In genomic region chr3:50300681-50301254, GRCh38 we compare ENCODE assay signal across 8 cellular contexts. TPM values are rescaled to one million over a fixed set of nuclear protein-coding genes. Genes with fewer than 3 reads are reported as not detected.
A peak's percentile ranks its signal among the peaks of the same experiment; 100 is the strongest.
DNase-seq lines count a peak whose midpoint lies in the region; ATAC-seq and TF ChIP-seq lines count a peak whose summit lies in the region.

No MANE protein-coding gene starts in this region.

- no peaks in the 10 kb centered on the region for H3K27me3 ChIP-seq in CD8-positive, alpha-beta memory T cell (ENCODE audit: insufficient read depth, low read length, poor library complexity, severe bottlenecking)
- no peaks in the 10 kb centered on the region for H3K27me3 ChIP-seq in RWPE2 (ENCODE audit: insufficient read depth, poor library complexity, severe bottlenecking)
- no peaks in the 10 kb centered on the region for H3K27me3 ChIP-seq in ovary

- no peak overlapping the region for H3K4me3 ChIP-seq in CD8-positive, alpha-beta memory T cell (ENCODE audit: low read length)
- H3K4me3 ChIP-seq in RWPE2 (ENCODE audit: severe bottlenecking) (peak overlapping the region; percentile 30), ovary (no peak overlapping the region)

- H3K4me1 ChIP-seq in CD8-positive, alpha-beta memory T cell (ENCODE audit: insufficient read depth, low read length), result peaks cover 25% of the 10 kb centered on the region
- H3K4me1 ChIP-seq in RWPE2 (ENCODE audit: insufficient read depth, poor library complexity, severe bottlenecking), result peaks cover 9% of the 10 kb centered on the region
- peaks cover 13% of the 10 kb centered on the region for H3K4me1 ChIP-seq in ovary (ENCODE audit: insufficient read depth)

- ATAC-seq in RWPE2 (ENCODE audit: low read depth), result no peak
- ATAC-seq in HG03354 (IDR thresholded peaks at IDR 0.05; ENCODE audit: poor library complexity, severe bottlenecking, unreplicated experiment), result no peak

- POLR2A ChIA-PET in CD8-positive, alpha-beta memory T cell (lab: Charles Lee), result no interaction called here

- H3K27me3 Mint-ChIP-seq in CD8-positive, alpha-beta memory T cell, result peaks cover 0 to 3% of the 10 kb centered on the region in 2 donors

- peak overlapping the region; percentile 55 to 98 (median 95) for H3K4me3 Mint-ChIP-seq in CD8-positive, alpha-beta memory T cell

- WGBS in ovary, 3 donors, result 89 to 94% (median 89%) methylated on average over 6 of the region's 6 CpGs

- no peak for TF ChIP-seq CTCF in RWPE2 (IDR thresholded peaks at IDR 0.05; ENCODE audit: poor library complexity, severe bottlenecking)
- TF ChIP-seq CTCF in ovary (IDR thresholded peaks at IDR 0.05), result no peak

- no peak for TF ChIP-seq POLR2A in ovary (IDR thresholded peaks at IDR 0.05)

- DNase-seq in CD8-positive, alpha-beta memory T cell, result no peak
- DNase-seq in RWPE2 (ENCODE audit: low spot score) (no peak), epithelial cell of prostate (ENCODE audit: low read depth, low spot score) (no peak), ovary (no peak), cerebellar nuclear complex (lab: John Stamatoyannopoulos, UW) (no peak), NCI-H128 (lab: John Stamatoyannopoulos, UW; ENCODE audit: unreplicated experiment) (no peak), HuH-7 (ENCODE audit: low spot score) (no peak)

- peak overlapping the region; percentile 96 for H3K27ac ChIP-seq in CD8-positive, alpha-beta memory T cell (ENCODE audit: low read depth, low read length)
- H3K27ac ChIP-seq in RWPE2 (ENCODE audit: poor library complexity, severe bottlenecking) (peak overlapping the region; percentile 95), epithelial cell of prostate (peak overlapping the region; percentile 91), ovary (peak overlapping the region; percentile 9 to 68)

- peaks cover 21 to 53% (median 22%) of the 10 kb centered on the region in 3 donors for H3K4me1 Mint-ChIP-seq in CD8-positive, alpha-beta memory T cell

- no peak for TF ChIP-seq EP300 in ovary (IDR thresholded peaks at IDR 0.05)

- peak overlapping the region in 7 of 8 donors; percentile 68 to 100 (median 99) for H3K27ac Mint-ChIP-seq in CD8-positive, alpha-beta memory T cell

- intact Hi-C loops in ovary (cut with DNase I), result no loop called here

- H3K9me3 Mint-ChIP-seq in CD8-positive, alpha-beta memory T cell, result no peaks in the 10 kb centered on the region

- CTCF ChIA-PET in CD8-positive, alpha-beta memory T cell (lab: Charles Lee), result no interaction called here

- no peaks in the 10 kb centered on the region for H3K36me3 ChIP-seq in CD8-positive, alpha-beta memory T cell (ENCODE audit: insufficient read depth, low read length)
- H3K36me3 ChIP-seq in RWPE2 (ENCODE audit: low read depth) (no peaks in the 10 kb centered on the region), ovary (no peaks in the 10 kb centered on the region)

- no peaks in the 10 kb centered on the region for H3K9me3 ChIP-seq in CD8-positive, alpha-beta memory T cell (ENCODE audit: low read length)
- H3K9me3 ChIP-seq in RWPE2 (ENCODE audit: severe bottlenecking), result no peaks in the 10 kb centered on the region
- no peaks in the 10 kb centered on the region for H3K9me3 ChIP-seq in ovary

- H3K36me3 Mint-ChIP-seq in CD8-positive, alpha-beta memory T cell, result peaks cover 0 to 14% (median 0%) of the 10 kb centered on the region in 3 donors

RNA-seq across cellular contexts. Expression of gene HYAL3, which starts 1.6 kb away (rescaled TPM):
- 1 to 10 TPM; 7.7 to 8.4 TPM for total RNA-seq in CD8-positive, alpha-beta memory T cell
- 3.6 TPM for polyA plus RNA-seq in CD8-positive, alpha-beta memory T cell
- total RNA-seq in ovary, result 1 to 10 TPM in 6 of 7 donors, under 1 TPM in 1; 0.58 to 4.3 (median 2.0) TPM
- polyA plus RNA-seq in ovary, result 1 to 10 TPM; 1.5 to 1.9 TPM

RNA-seq across cellular contexts. Expression of gene NAA80, which starts 1.6 kb away (rescaled TPM):
- 10 to 100 TPM; 17.3 to 18.3 TPM for total RNA-seq in CD8-positive, alpha-beta memory T cell
- polyA plus RNA-seq in CD8-positive, alpha-beta memory T cell, result 19.3 TPM
- 10 to 100 TPM in 6 of 7 donors, 1 to 10 TPM in 1; 9.7 to 15.7 (median 13.0) TPM for total RNA-seq in ovary
- polyA plus RNA-seq in ovary, result 10 to 100 TPM in 1 of 2 donors, 1 to 10 TPM in 1; 2.6 to 11.2 TPM

RNA-seq across cellular contexts. Expression of gene HYAL1, which starts 2.6 kb away (rescaled TPM):
- under 1 TPM in 1 of 2 experiments, not detected in 1; 0.13 TPM for total RNA-seq in CD8-positive, alpha-beta memory T cell
- polyA plus RNA-seq in CD8-positive, alpha-beta memory T cell, result 0.81 TPM
- total RNA-seq in ovary, result 1 to 10 TPM; 1.8 to 9.3 (median 3.3) TPM
- 1 to 10 TPM; 3.6 to 4.4 TPM for polyA plus RNA-seq in ovary

RNA-seq across cellular contexts. Expression of gene IFRD2, which starts 8.5 kb away (rescaled TPM):
- total RNA-seq in CD8-positive, alpha-beta memory T cell, result 100 to 1,000 TPM; 191 to 192 TPM
- 66.8 TPM for polyA plus RNA-seq in CD8-positive, alpha-beta memory T cell
- 10 to 100 TPM; 31.8 to 76.9 (median 56.4) TPM for total RNA-seq in ovary
- polyA plus RNA-seq in ovary, result 10 to 100 TPM; 14.5 to 32.8 TPM

RNA-seq across cellular contexts. Expression of gene HYAL2, which starts 21.8 kb away (rescaled TPM):
- total RNA-seq in CD8-positive, alpha-beta memory T cell, result 10 to 100 TPM; 13.7 to 13.9 TPM
- polyA plus RNA-seq in CD8-positive, alpha-beta memory T cell, result 10.8 TPM
- total RNA-seq in ovary, result 10 to 100 TPM; 29.0 to 81.6 (median 41.2) TPM
- 10 to 100 TPM; 10.9 to 56.3 TPM for polyA plus RNA-seq in ovary

Comparison
In these comparisons a context has a peak if more than half of its experiments do, and no peak if none do; other contexts are left out.
1. H3K27ac ChIP-seq: peak in every context shown above with its lines; median percentile 96 in CD8-positive, alpha-beta memory T cell; 95 in RWPE2; 91 in epithelial cell of prostate; 38 in ovary.